Comparison of ENCODE assay signal across 17 cellular contexts in the genomic region with DNA sequence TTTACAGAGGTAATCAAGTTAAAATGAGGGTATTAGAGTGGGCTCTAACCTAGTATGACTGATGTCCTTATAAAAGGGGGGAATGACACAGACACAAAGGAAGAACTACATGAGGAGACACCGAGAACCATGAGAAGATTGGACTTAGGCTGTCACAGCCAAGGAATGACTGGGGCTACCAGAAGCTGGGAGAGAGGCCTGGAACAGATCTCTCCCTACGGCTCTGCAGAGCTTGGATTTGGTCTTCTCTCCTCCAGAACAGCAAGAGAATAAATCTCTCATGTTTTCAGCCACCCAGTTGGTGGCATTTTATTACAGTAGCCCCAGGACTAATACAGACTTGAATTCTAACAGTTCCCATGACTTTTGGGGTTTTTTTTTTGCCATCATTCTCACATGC.
"Had no signal": no experiment of that assay in that cellular context is flagged by ENCODE, and none has a peak within 500 bp of the region (broad histone marks: within the 10 kb centered on the region; RNA-seq: fewer than 3 reads in every experiment).

No MANE protein-coding gene starts in this region.

- H3K9me3 Mint-ChIP-seq: activated T-helper 1 cell treated with anti-CD3 and anti-CD28 coated beads, Interleukin-12 subunit alpha, Interleukin-12 subunit beta, Interleukin-2, Interleukin-4 antibody, amounts not matched to agents 30 ng/mL and 10 ng/mL and 1 ng/mL, durations not matched to agents 14 hours and 24 hours and 36 hours had no signal

- H3K4me1 ChIP-seq: psoas muscle had no signal

- H3K27ac Mint-ChIP-seq: activated naive CD8-positive, alpha-beta T cell treated with anti-CD3 and anti-CD28 coated beads, Interleukin-2, amount 10 ng/mL, durations not matched to agents 7 days and 5 days; activated T-helper 1 cell treated with anti-CD3 and anti-CD28 coated beads, Interleukin-12 subunit alpha, Interleukin-12 subunit beta, Interleukin-2, Interleukin-4 antibody, amounts not matched to agents 30 ng/mL and 10 ng/mL and 1 ng/mL, durations not matched to agents 14 hours and 24 hours and 36 hours; stimulated activated memory B cell treated with anti-CD40 and anti-IgM and Interleukin-4, amounts not matched to agents 10 μg/mL and 1 μg/mL and 100 μg/mL, for 72 hours; T-cell had no signal

- DNase-seq: activated CD4-positive, alpha-beta T cell treated with anti-CD3 and anti-CD28 coated beads, Interleukin-2, amount 50 U/mL, for 1 hour; activated CD8-positive, alpha-beta memory T cell treated with anti-CD3 and anti-CD28 coated beads for 24 hours; activated naive CD8-positive, alpha-beta T cell treated with anti-CD3 and anti-CD28 coated beads, Interleukin-2, amount 10 ng/mL, durations not matched to agents 7 days and 5 days; dermis blood vessel endothelial cell; psoas muscle; sigmoid colon; SK-N-SH; stimulated activated CD4-positive, alpha-beta T cell treated with anti-CD3 and anti-CD28 coated beads, Interleukin-2, amount 100 ng/mL, for 48 hours; T-cell; T1000 had no signal

- H3K36me3 Mint-ChIP-seq: activated naive CD8-positive, alpha-beta T cell treated with anti-CD3 and anti-CD28 coated beads, Interleukin-2, amount 10 ng/mL, durations not matched to agents 7 days and 5 days; stimulated activated memory B cell treated with anti-CD40 and anti-IgM and Interleukin-4, amounts not matched to agents 10 μg/mL and 1 μg/mL and 100 μg/mL, for 72 hours; T-cell had no signal

- H3K4me1 Mint-ChIP-seq: activated naive CD8-positive, alpha-beta T cell treated with anti-CD3 and anti-CD28 coated beads, Interleukin-2, amount 10 ng/mL, durations not matched to agents 7 days and 5 days; stimulated activated memory B cell treated with anti-CD40 and anti-IgM and Interleukin-4, amounts not matched to agents 10 μg/mL and 1 μg/mL and 100 μg/mL, for 72 hours; T-cell had no signal

- H3K9me3 ChIP-seq: gastroesophageal sphincter, psoas muscle, sigmoid colon, SK-N-SH had no signal

- FAIRE-seq: keratinocyte had no signal

- H3K27me3 ChIP-seq: gastroesophageal sphincter, sigmoid colon had no signal

- H3K27ac ChIP-seq: epithelial cell of prostate, gastroesophageal sphincter, psoas muscle had no signal

- ATAC-seq: activated CD4-positive, CD25-positive, alpha-beta regulatory T cell treated with anti-CD3 and anti-CD28 coated beads, Interleukin-2, amount 50 U/mL, for 24 hours; gastroesophageal sphincter; psoas muscle; stimulated activated memory B cell treated with anti-CD40 and anti-IgM and Interleukin-4, amounts not matched to agents 10 μg/mL and 1 μg/mL and 100 μg/mL, for 72 hours; T-cell had no signal

- H3K4me3 Mint-ChIP-seq: activated naive CD8-positive, alpha-beta T cell treated with anti-CD3 and anti-CD28 coated beads, Interleukin-2, amount 10 ng/mL, durations not matched to agents 7 days and 5 days; activated T-helper 1 cell treated with anti-CD3 and anti-CD28 coated beads, Interleukin-12 subunit alpha, Interleukin-12 subunit beta, Interleukin-2, Interleukin-4 antibody, amounts not matched to agents 30 ng/mL and 10 ng/mL and 1 ng/mL, durations not matched to agents 14 hours and 24 hours and 36 hours; neural crest cell; stimulated activated memory B cell treated with anti-CD40 and anti-IgM and Interleukin-4, amounts not matched to agents 10 μg/mL and 1 μg/mL and 100 μg/mL, for 72 hours; T-cell had no signal

- H3K36me3 ChIP-seq: gastroesophageal sphincter, sigmoid colon had no signal

- H3K4me3 ChIP-seq: gastroesophageal sphincter, psoas muscle, sigmoid colon had no signal
